13 cellular contexts compared by ENCODE assay signal in genomic region chr4:118975487-118976192, GRCh38.
"Had no signal": no experiment of that assay in that cellular context is flagged by ENCODE, and none has a peak within 500 bp of the region (broad histone marks: within the 10 kb centered on the region; RNA-seq: fewer than 3 reads in every experiment).

No MANE protein-coding gene starts in this region.

- H3K36me3 ChIP-seq: breast epithelium had no signal

- H3K4me1 ChIP-seq: breast epithelium had no signal

- H3K4me3 ChIP-seq: breast epithelium had no signal

- H3K27ac ChIP-seq: breast epithelium had no signal

- DNase-seq: activated CD4-positive, CD25-positive, alpha-beta regulatory T cell treated with anti-CD3 and anti-CD28 coated beads, Interleukin-2, amount 50 U/mL, for 72 hours; activated naive CD4-positive, alpha-beta T cell; activated naive CD8-positive, alpha-beta T cell treated with anti-CD3 and anti-CD28 coated beads, Interleukin-2, amount 50 U/mL, for 24 hours; activated T-cell treated with anti-CD3 and anti-CD28 coated beads for 4 hours; aorta; endodermal cell; hippocampal formation; mesendoderm; SHP77 treated with DMSO at 0.1 percent for 48 hours; stimulated activated CD4-positive, alpha-beta T cell treated with anti-CD3 and anti-CD28 coated beads, Interleukin-1b, Interleukin-23, amount 100 ng/mL, for 48 hours; trophoblast cell had no signal

- H3K9me3 ChIP-seq: breast epithelium had no signal

- ATAC-seq: activated naive CD8-positive, alpha-beta T cell treated with anti-CD3 and anti-CD28 coated beads, Interleukin-2, amount 50 U/mL, for 24 hours; SK-N-SH treated with all-trans-retinoic acid at 6 μM for 48 hours had no signal

- H3K27me3 ChIP-seq: breast epithelium had no signal
